ENCODE assay signal across 8 cellular contexts in genomic region chr18:32072321-32072720, GRCh38. TPM values are rescaled to one million over a fixed set of nuclear protein-coding genes. Genes with fewer than 3 reads are reported as not detected.
A peak's percentile ranks its signal among the peaks of the same experiment; 100 is the strongest.
DNase-seq lines count a peak whose midpoint lies in the region; ATAC-seq, FAIRE-seq and TF ChIP-seq lines count a peak whose summit lies in the region.

No MANE protein-coding gene starts in this region.

- no peak overlapping the region for H3K27ac ChIP-seq in RWPE1
- H3K27ac ChIP-seq in kidney (ENCODE audit: low read depth in 2 of 2, low read length in 2 of 2), result no peak overlapping the region

- no peaks in the 10 kb centered on the region for H3K4me1 Mint-ChIP-seq in Caco-2 (ENCODE audit: low read depth, unreplicated experiment)
- H3K4me1 Mint-ChIP-seq in T-helper 2 cell treated with Interferon-gamma antibody and Interleukin-4, amounts not matched to agents 5 μg/mL and 100 μg/mL, for 36 hours (ENCODE audit: low read depth), result peaks cover 41% of the 10 kb centered on the region

- no TSS peak for BruUV-seq in Caco-2 (replicated peaks; lab: Mats Ljungman, UMichigan)

- no peak overlapping the region for H3K27ac Mint-ChIP-seq in Caco-2 (ENCODE audit: unreplicated experiment)
- H3K27ac Mint-ChIP-seq in T-helper 2 cell treated with Interferon-gamma antibody and Interleukin-4, amounts not matched to agents 5 μg/mL and 100 μg/mL, for 36 hours, result no peak overlapping the region

- H3K36me3 Mint-ChIP-seq in Caco-2 (ENCODE audit: insufficient read depth, unreplicated experiment), result no peaks in the 10 kb centered on the region
- peaks cover 57% of the 10 kb centered on the region for H3K36me3 Mint-ChIP-seq in T-helper 2 cell treated with Interferon-gamma antibody and Interleukin-4, amounts not matched to agents 5 μg/mL and 100 μg/mL, for 36 hours (ENCODE audit: low read depth)

- no peak overlapping the region for H3K4me3 ChIP-seq in Caco-2 (ENCODE audit: low read depth, low read length)
- H3K4me3 ChIP-seq in kidney (ENCODE audit: low read length in 2 of 2), result no peak overlapping the region

- H3K9me3 ChIP-seq in Caco-2 (no peaks in the 10 kb centered on the region), kidney (ENCODE audit: control insufficient read depth in 1 of 2, low read length in 2 of 2) (no peaks in the 10 kb centered on the region)

- peak; percentile 71 for ATAC-seq in GM21423 (IDR thresholded peaks at IDR 0.05; ENCODE audit: unreplicated experiment)
- no peak for ATAC-seq in HG03108 (IDR thresholded peaks at IDR 0.05; ENCODE audit: unreplicated experiment)

- no peaks in the 10 kb centered on the region for H3K36me3 ChIP-seq in Caco-2 (ENCODE audit: control insufficient read depth, insufficient read depth, low read length)
- H3K36me3 ChIP-seq in kidney (ENCODE audit: control insufficient read depth in 1 of 2, insufficient read depth in 2 of 2, low read length in 2 of 2), result no peaks in the 10 kb centered on the region

- intact Hi-C loops in Caco-2 (cut with micrococcal nuclease; ENCODE audit: unreplicated experiment), result no loop called here
- intact Hi-C loops in kidney (cut with DNase I), result no loop called here

- H3K9ac ChIP-seq in kidney (ENCODE audit: low read length in 2 of 2), result no peak overlapping the region

- no peak for DNase-seq in Caco-2
- peak; percentile 13 for DNase-seq in RWPE1 (ENCODE audit: low spot score)
- no peak for DNase-seq in kidney
- DNase-seq in DMS153 treated with DMSO at 0.1 percent for 48 hours (lab: John Stamatoyannopoulos, UW; ENCODE audit: unreplicated experiment), result no peak
- DNase-seq in T-helper 2 cell treated with Interferon-gamma antibody and Interleukin-4, amounts not matched to agents 5 μg/mL and 100 μg/mL, for 36 hours (ENCODE audit: low spot score), result no peak
- no peak for DNase-seq in stimulated activated CD4-positive, alpha-beta T cell treated with anti-CD3 and anti-CD28 coated beads, Interleukin-2, amount 100 ng/mL, for 48 hours

- H3K4me3 Mint-ChIP-seq in Caco-2 (ENCODE audit: unreplicated experiment), result no peak overlapping the region
- H3K4me3 Mint-ChIP-seq in T-helper 2 cell treated with Interferon-gamma antibody and Interleukin-4, amounts not matched to agents 5 μg/mL and 100 μg/mL, for 36 hours, result no peak overlapping the region

- H3K4me1 ChIP-seq in Caco-2 (no peaks in the 10 kb centered on the region), kidney (ENCODE audit: control insufficient read depth in 1 of 2, insufficient read depth in 1 of 2, low read depth in 1 of 2, low read length in 2 of 2) (no peaks in the 10 kb centered on the region)

- no peaks in the 10 kb centered on the region for H3K9me3 Mint-ChIP-seq in Caco-2 (ENCODE audit: unreplicated experiment)
- H3K9me3 Mint-ChIP-seq in T-helper 2 cell treated with Interferon-gamma antibody and Interleukin-4, amounts not matched to agents 5 μg/mL and 100 μg/mL, for 36 hours, result no peaks in the 10 kb centered on the region

- CTCF ChIA-PET in Caco-2 (lab: Charles Lee), result interaction anchor here (1.1 kb wide), 1 partner anchor 129 kb away, joined by 7 read pairs; the partner anchor contains the start of gene TRAPPC8
- CTCF ChIA-PET in RWPE1 (lab: Yijun Ruan, JAX), result interaction anchor here (0.5 to 1.2 kb wide), 7 partner anchors 12 to 769 kb away, joined by 3 to 5 read pairs (median 3); partner anchors contain the start of gene RNF125

- no peak for FAIRE-seq in kidney (lab: Jason Lieb, UNC)

- TF ChIP-seq CTCF in Caco-2 (IDR thresholded peaks at IDR 0.05; ENCODE audit: insufficient read depth in 1 of 2, low read depth in 1 of 2, low read length in 1 of 2, severe bottlenecking in 1 of 2, unreplicated experiment in 1 of 2) (peak; percentile 17 to 32), RWPE1 (conservative IDR thresholded peaks at IDR 0.05; ENCODE audit: low read depth) (peak; percentile 57), kidney (IDR thresholded peaks at IDR 0.05; ENCODE audit: borderline replicate concordance, extremely low read depth, insufficient read depth) (peak; percentile 43)

- H3K27me3 ChIP-seq in Caco-2 (replicated peaks; ENCODE audit: control insufficient read depth, insufficient read depth, low read length), result no peaks in the 10 kb centered on the region

- no peaks in the 10 kb centered on the region for H3K27me3 Mint-ChIP-seq in Caco-2 (ENCODE audit: insufficient read depth, unreplicated experiment)
- H3K27me3 Mint-ChIP-seq in T-helper 2 cell treated with Interferon-gamma antibody and Interleukin-4, amounts not matched to agents 5 μg/mL and 100 μg/mL, for 36 hours (ENCODE audit: low read depth), result no peaks in the 10 kb centered on the region

- POLR2A ChIA-PET in Caco-2 (lab: Charles Lee), result no interaction called here
- POLR2A ChIA-PET in RWPE1 (lab: Yijun Ruan, JAX; ENCODE audit: low non-redundant PET), result no interaction called here

RNA-seq across cellular contexts. Expression of gene RNF138, which starts 19.4 kb away (rescaled TPM):
- total RNA-seq in Caco-2 (2022), result 24.3 and 26.4 TPM in 2 replicates
- total RNA-seq in kidney, result 30.6 TPM
- 6.2 TPM for polyA plus RNA-seq in kidney (ENCODE audit: insufficient read depth, low read depth, low replicate concordance)

RNA-seq across cellular contexts. Expression of gene RNF125, which starts 53.7 kb away (rescaled TPM):
- 0.39 and 0.61 TPM in 2 replicates for total RNA-seq in Caco-2 (2022)
- 6.0 TPM for total RNA-seq in kidney
- 0.62 TPM for polyA plus RNA-seq in kidney (ENCODE audit: insufficient read depth, low read depth, low replicate concordance)
